In the genomic region with DNA sequence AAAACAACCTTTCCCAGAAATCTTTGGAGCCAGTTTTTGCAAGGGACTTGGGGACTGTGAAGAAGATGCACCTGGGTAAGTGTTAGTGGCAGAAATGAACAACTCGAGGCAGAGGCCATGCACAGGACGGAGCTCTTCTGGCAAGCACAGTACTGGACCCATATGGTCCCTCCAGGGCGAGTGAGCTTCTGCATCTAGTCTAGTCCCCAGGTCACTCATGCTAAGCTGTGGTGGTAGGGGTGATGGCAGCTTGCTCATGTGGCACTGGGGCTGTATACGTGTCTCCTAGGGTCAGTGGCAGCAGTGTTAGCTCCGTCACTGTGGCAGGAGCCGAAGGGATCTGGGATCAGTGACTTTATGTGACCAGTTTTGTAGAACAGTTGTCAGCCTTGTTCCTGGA, we compare ENCODE assay signal across 1 cellular context.
TF ChIP-seq lines count a peak whose summit lies in the region.

No MANE protein-coding gene starts in this region.

TF ChIP-seq in H1, 55 proteins besides CTCF, POLR2A, EP300 and RAD21:
- TF ChIP-seq ZNF274 (IDR thresholded peaks at IDR 0.05; ENCODE audit: borderline replicate concordance, extremely low read depth, low read length) (no peak), HDAC6 (IDR thresholded peaks at IDR 0.05; ENCODE audit: low read depth, low read length) (no peak), TBP (IDR thresholded peaks at IDR 0.05; ENCODE audit: low read depth, low read length) (no peak), KDM1A (IDR thresholded peaks at IDR 0.05; ENCODE audit: borderline replicate concordance, low read length) (no peak), SP1 (IDR thresholded peaks at IDR 0.05; ENCODE audit: low read depth, low read length) (no peak), ASH2L (IDR thresholded peaks at IDR 0.05; ENCODE audit: low read length) (no peak), HDAC2 (IDR thresholded peaks at IDR 0.05; ENCODE audit: borderline replicate concordance in 1 of 2, low read depth in 2 of 2, low read length in 2 of 2) (no peak), SP2 (IDR thresholded peaks at IDR 0.05; ENCODE audit: low read length) (no peak), TAF7 (optimal IDR thresholded peaks at IDR 0.05; ENCODE audit: borderline replicate concordance, low read depth, low read length) (no peak), RFX5 (IDR thresholded peaks at IDR 0.05; ENCODE audit: borderline replicate concordance, low read depth, low read length) (no peak), BACH1 (IDR thresholded peaks at IDR 0.05; ENCODE audit: low read length) (no peak), CTBP2 (IDR thresholded peaks at IDR 0.05; ENCODE audit: borderline replicate concordance, insufficient read depth, insufficient read length, low read length) (no peak), PHF8 (conservative IDR thresholded peaks at IDR 0.05; ENCODE audit: low read depth, low read length) (no peak), GABPA (IDR thresholded peaks at IDR 0.05; ENCODE audit: borderline replicate concordance, insufficient read depth, low read length) (no peak)
- TF ChIP-seq, protein P1, sequence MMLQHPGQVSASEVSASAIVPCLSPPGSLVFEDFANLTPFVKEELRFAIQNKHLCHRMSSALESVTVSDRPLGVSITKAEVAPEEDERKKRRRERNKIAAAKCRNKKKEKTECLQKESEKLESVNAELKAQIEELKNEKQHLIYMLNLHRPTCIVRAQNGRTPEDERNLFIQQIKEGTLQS (IDR thresholded peaks at IDR 0.05; ENCODE audit: insufficient read depth, low read depth, low read length) = no peak
- TF ChIP-seq, protein P2, sequence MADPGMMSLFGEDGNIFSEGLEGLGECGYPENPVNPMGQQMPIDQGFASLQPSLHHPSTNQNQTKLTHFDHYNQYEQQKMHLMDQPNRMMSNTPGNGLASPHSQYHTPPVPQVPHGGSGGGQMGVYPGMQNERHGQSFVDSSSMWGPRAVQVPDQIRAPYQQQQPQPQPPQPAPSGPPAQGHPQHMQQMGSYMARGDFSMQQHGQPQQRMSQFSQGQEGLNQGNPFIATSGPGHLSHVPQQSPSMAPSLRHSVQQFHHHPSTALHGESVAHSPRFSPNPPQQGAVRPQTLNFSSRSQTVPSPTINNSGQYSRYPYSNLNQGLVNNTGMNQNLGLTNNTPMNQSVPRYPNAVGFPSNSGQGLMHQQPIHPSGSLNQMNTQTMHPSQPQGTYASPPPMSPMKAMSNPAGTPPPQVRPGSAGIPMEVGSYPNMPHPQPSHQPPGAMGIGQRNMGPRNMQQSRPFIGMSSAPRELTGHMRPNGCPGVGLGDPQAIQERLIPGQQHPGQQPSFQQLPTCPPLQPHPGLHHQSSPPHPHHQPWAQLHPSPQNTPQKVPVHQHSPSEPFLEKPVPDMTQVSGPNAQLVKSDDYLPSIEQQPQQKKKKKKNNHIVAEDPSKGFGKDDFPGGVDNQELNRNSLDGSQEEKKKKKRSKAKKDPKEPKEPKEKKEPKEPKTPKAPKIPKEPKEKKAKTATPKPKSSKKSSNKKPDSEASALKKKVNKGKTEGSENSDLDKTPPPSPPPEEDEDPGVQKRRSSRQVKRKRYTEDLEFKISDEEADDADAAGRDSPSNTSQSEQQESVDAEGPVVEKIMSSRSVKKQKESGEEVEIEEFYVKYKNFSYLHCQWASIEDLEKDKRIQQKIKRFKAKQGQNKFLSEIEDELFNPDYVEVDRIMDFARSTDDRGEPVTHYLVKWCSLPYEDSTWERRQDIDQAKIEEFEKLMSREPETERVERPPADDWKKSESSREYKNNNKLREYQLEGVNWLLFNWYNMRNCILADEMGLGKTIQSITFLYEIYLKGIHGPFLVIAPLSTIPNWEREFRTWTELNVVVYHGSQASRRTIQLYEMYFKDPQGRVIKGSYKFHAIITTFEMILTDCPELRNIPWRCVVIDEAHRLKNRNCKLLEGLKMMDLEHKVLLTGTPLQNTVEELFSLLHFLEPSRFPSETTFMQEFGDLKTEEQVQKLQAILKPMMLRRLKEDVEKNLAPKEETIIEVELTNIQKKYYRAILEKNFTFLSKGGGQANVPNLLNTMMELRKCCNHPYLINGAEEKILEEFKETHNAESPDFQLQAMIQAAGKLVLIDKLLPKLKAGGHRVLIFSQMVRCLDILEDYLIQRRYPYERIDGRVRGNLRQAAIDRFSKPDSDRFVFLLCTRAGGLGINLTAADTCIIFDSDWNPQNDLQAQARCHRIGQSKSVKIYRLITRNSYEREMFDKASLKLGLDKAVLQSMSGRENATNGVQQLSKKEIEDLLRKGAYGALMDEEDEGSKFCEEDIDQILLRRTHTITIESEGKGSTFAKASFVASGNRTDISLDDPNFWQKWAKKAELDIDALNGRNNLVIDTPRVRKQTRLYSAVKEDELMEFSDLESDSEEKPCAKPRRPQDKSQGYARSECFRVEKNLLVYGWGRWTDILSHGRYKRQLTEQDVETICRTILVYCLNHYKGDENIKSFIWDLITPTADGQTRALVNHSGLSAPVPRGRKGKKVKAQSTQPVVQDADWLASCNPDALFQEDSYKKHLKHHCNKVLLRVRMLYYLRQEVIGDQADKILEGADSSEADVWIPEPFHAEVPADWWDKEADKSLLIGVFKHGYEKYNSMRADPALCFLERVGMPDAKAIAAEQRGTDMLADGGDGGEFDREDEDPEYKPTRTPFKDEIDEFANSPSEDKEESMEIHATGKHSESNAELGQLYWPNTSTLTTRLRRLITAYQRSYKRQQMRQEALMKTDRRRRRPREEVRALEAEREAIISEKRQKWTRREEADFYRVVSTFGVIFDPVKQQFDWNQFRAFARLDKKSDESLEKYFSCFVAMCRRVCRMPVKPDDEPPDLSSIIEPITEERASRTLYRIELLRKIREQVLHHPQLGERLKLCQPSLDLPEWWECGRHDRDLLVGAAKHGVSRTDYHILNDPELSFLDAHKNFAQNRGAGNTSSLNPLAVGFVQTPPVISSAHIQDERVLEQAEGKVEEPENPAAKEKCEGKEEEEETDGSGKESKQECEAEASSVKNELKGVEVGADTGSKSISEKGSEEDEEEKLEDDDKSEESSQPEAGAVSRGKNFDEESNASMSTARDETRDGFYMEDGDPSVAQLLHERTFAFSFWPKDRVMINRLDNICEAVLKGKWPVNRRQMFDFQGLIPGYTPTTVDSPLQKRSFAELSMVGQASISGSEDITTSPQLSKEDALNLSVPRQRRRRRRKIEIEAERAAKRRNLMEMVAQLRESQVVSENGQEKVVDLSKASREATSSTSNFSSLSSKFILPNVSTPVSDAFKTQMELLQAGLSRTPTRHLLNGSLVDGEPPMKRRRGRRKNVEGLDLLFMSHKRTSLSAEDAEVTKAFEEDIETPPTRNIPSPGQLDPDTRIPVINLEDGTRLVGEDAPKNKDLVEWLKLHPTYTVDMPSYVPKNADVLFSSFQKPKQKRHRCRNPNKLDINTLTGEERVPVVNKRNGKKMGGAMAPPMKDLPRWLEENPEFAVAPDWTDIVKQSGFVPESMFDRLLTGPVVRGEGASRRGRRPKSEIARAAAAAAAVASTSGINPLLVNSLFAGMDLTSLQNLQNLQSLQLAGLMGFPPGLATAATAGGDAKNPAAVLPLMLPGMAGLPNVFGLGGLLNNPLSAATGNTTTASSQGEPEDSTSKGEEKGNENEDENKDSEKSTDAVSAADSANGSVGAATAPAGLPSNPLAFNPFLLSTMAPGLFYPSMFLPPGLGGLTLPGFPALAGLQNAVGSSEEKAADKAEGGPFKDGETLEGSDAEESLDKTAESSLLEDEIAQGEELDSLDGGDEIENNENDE (IDR thresholded peaks at IDR 0.05; ENCODE audit: insufficient replicate concordance, low read length) = no peak
- TF ChIP-seq, protein P3, sequence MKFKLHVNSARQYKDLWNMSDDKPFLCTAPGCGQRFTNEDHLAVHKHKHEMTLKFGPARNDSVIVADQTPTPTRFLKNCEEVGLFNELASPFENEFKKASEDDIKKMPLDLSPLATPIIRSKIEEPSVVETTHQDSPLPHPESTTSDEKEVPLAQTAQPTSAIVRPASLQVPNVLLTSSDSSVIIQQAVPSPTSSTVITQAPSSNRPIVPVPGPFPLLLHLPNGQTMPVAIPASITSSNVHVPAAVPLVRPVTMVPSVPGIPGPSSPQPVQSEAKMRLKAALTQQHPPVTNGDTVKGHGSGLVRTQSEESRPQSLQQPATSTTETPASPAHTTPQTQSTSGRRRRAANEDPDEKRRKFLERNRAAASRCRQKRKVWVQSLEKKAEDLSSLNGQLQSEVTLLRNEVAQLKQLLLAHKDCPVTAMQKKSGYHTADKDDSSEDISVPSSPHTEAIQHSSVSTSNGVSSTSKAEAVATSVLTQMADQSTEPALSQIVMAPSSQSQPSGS (IDR thresholded peaks at IDR 0.05; ENCODE audit: low read length) = no peak
- TF ChIP-seq, protein P4, sequence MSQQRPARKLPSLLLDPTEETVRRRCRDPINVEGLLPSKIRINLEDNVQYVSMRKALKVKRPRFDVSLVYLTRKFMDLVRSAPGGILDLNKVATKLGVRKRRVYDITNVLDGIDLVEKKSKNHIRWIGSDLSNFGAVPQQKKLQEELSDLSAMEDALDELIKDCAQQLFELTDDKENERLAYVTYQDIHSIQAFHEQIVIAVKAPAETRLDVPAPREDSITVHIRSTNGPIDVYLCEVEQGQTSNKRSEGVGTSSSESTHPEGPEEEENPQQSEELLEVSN (IDR thresholded peaks at IDR 0.05) = no peak
- TF ChIP-seq, protein P5, sequence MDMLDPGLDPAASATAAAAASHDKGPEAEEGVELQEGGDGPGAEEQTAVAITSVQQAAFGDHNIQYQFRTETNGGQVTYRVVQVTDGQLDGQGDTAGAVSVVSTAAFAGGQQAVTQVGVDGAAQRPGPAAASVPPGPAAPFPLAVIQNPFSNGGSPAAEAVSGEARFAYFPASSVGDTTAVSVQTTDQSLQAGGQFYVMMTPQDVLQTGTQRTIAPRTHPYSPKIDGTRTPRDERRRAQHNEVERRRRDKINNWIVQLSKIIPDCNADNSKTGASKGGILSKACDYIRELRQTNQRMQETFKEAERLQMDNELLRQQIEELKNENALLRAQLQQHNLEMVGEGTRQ (IDR thresholded peaks at IDR 0.05; ENCODE audit: low read length) = no peak
